Comparison of ENCODE assay signal across 8 cellular contexts in genomic region chr1:20134995-20135394, GRCh38. TPM values are rescaled to one million over a fixed set of nuclear protein-coding genes. Genes with fewer than 3 reads are reported as not detected.
"Had no signal": no experiment of that assay in that cellular context is flagged by ENCODE, and none has a peak within 500 bp of the region (broad histone marks: within the 10 kb centered on the region; RNA-seq: fewer than 3 reads in every experiment).

No MANE protein-coding gene starts in this region.

- H3K27ac Mint-ChIP-seq: GM23338, H9, IgD-negative memory B cell had no signal

- H3K4me3 ChIP-seq: GM23338 had no signal

- H3K36me3 Mint-ChIP-seq: IgD-negative memory B cell had no signal

- DNase-seq: H9, HCEC 1CT, KG1 had no signal

- H3K4me2 ChIP-seq: GM23338 had no signal

- FAIRE-seq: H1, H54 had no signal

- ATAC-seq: GM23338 had no signal

- H2AFZ ChIP-seq: GM23338 had no signal

- H3K4me1 Mint-ChIP-seq: GM23338, H9 had no signal

- H3K27me3 Mint-ChIP-seq: IgD-negative memory B cell had no signal

- H3K4me3 Mint-ChIP-seq: GM23338, H9, IgD-negative memory B cell had no signal

RNA-seq across cellular contexts. Expression of gene PLA2G2F, which starts 4.1 kb away (rescaled TPM):
- total RNA-seq: GM23338, H1, H9, HT1080 had no signal
- polyA plus RNA-seq: GM23338, H1, IgD-negative memory B cell had no signal

RNA-seq across cellular contexts. Expression of gene PLA2G2D, which starts 15.7 kb away (rescaled TPM):
- total RNA-seq: GM23338, H1, H9, HT1080 had no signal
- polyA plus RNA-seq: GM23338, H1 had no signal

RNA-seq across cellular contexts. Expression of gene UBXN10, which starts 50.9 kb away (rescaled TPM):
- total RNA-seq: HT1080 had no signal

RNA-seq across cellular contexts. Expression of gene PLA2G2C, which starts 51.3 kb away (rescaled TPM):
- total RNA-seq: GM23338, H1, H9, HT1080 had no signal
- polyA plus RNA-seq: GM23338, H1, IgD-negative memory B cell had no signal
